Comparison of ENCODE assay signal across 13 cellular contexts in the genomic region with DNA sequence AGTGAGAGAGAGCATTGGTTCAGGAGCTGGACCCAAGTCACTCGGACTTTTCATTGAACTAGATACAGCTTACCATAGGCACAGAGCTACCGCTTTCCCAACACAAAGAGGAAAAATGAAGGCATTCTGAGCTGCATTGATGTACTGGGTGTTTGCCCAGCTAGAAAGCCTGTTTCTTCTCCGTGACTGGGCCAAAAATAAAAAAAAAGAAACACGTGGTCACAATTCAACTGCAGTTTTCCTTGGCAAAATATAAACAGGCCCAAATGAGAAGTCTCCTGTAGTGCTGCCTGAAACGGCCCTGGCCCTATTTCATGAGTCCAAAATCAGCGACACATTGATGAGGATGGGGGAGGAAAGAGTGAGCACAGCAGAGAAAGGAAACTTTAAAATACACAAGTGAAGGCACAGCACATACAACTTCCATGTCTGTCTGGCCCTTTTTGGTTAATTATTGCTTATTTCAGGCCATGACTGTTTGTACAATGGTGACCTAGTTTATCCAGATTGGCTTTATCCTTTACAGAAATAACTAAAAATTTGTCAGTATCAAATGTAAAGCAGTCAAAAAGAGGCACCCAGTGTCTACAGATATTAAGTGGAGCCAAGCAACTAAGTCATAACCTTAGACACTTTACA.
DNase-seq lines count a peak whose midpoint lies in the region; ATAC-seq, FAIRE-seq and TF ChIP-seq lines count a peak whose summit lies in the region.
"Had no signal": no experiment of that assay in that cellular context is flagged by ENCODE, and none has a peak within 500 bp of the region (broad histone marks: within the 10 kb centered on the region; RNA-seq: fewer than 3 reads in every experiment).

No MANE protein-coding gene starts in this region.

- no peak overlapping the region for H2BK15ac ChIP-seq in H9 (ENCODE audit: low read depth, low read length)

- TF ChIP-seq POLR2A in endothelial cell of umbilical vein (IDR thresholded peaks at IDR 0.05; ENCODE audit: low read depth, low read length): no peak
- TF ChIP-seq POLR2A in sigmoid colon (IDR thresholded peaks at IDR 0.05): no peak
- no peak for TF ChIP-seq POLR2A in stomach (IDR thresholded peaks at IDR 0.05)

- H3T11ph ChIP-seq in H9 (ENCODE audit: low read length): no peak overlapping the region

- dilution Hi-C loops in endothelial cell of umbilical vein (cut with MboI; ENCODE audit: extremely low pct_ligation_motif_present, low sequenced_read_pairs): no loop called here

- H3K14ac ChIP-seq in H9 (ENCODE audit: insufficient read depth, low read length): no peak overlapping the region

- H4K91ac ChIP-seq in H9 (ENCODE audit: insufficient read length, low read depth, low read length): no peak overlapping the region

- H3K4me1 ChIP-seq in H9 (ENCODE audit: insufficient read depth, low read length): peaks cover 13% of the 10 kb centered on the region; the same call in 1 of the 2 replicates
- peaks cover 59% of the 10 kb centered on the region for H3K4me1 ChIP-seq in endothelial cell of umbilical vein (ENCODE audit: control insufficient read depth, extremely low read depth, insufficient read depth, low read length)
- H3K4me1 ChIP-seq in sigmoid colon: peaks cover 0 to 47% (median 42%) of the 10 kb centered on the region in 4 donors
- peaks cover 0 to 51% (median 29%) of the 10 kb centered on the region in 4 donors for H3K4me1 ChIP-seq in stomach
- H3K4me1 ChIP-seq: colonic mucosa had no signal

- TF ChIP-seq EP300 in sigmoid colon (IDR thresholded peaks at IDR 0.05) (no peak), stomach (IDR thresholded peaks at IDR 0.05) (no peak)

- WGBS in H9 (ENCODE audit: extremely low coverage, insufficient read length, low lambda C conversion rate): no CpG with 5 or more reads among the region's 6 CpGs
- 75 to 79% methylated on average over 6 of the region's 6 CpGs for WGBS in sigmoid colon, 2 donors
- 50 to 64% (median 58%) methylated on average over 6 of the region's 6 CpGs for WGBS in stomach, 5 donors

- no peak overlapping the region for H2BK12ac ChIP-seq in H9 (ENCODE audit: insufficient read length, low read depth, low read length)

- peak; percentile 76 for ATAC-seq in left lobe of liver
- no peak for ATAC-seq in stimulated activated memory B cell treated with anti-CD40 and anti-IgM and Interleukin-4, amounts not matched to agents 10 μg/mL and 1 μg/mL and 100 μg/mL, for 72 hours
- no peak for ATAC-seq in stimulated activated effector memory CD8-positive, alpha-beta T cell treated with anti-CD3 and anti-CD28 coated beads, Interleukin-12 subunit alpha, Interleukin-12 subunit beta, amount 100 ng/mL, for 72 hours
- no peak for ATAC-seq in T-helper 17 cell

- BruUV-seq in endothelial cell of umbilical vein (replicated peaks; lab: Mats Ljungman, UMichigan): no TSS peak

- H3K4ac ChIP-seq in H9 (ENCODE audit: low read depth, low read length): no peak overlapping the region

- H3K9ac ChIP-seq in H9 (ENCODE audit: extremely low read depth, insufficient read length, low read length) (no peak overlapping the region), endothelial cell of umbilical vein (replicated peaks; ENCODE audit: extremely low read depth, insufficient read depth, low read length) (no peak overlapping the region)

- H3K9me1 ChIP-seq in endothelial cell of umbilical vein (replicated peaks; ENCODE audit: control insufficient read depth, extremely low read depth, insufficient read depth, low read length): no peaks in the 10 kb centered on the region

- no peak overlapping the region for H3K4me2 ChIP-seq in H9 (ENCODE audit: insufficient read depth, insufficient read length, low read length)
- no peak overlapping the region for H3K4me2 ChIP-seq in endothelial cell of umbilical vein (ENCODE audit: insufficient read depth, low read length)

- no peaks in the 10 kb centered on the region for H3K9me3 Mint-ChIP-seq in H9
- H3K9me3 Mint-ChIP-seq in stimulated activated memory B cell treated with anti-CD40 and anti-IgM and Interleukin-4, amounts not matched to agents 10 μg/mL and 1 μg/mL and 100 μg/mL, for 72 hours: no peaks in the 10 kb centered on the region
- H3K9me3 Mint-ChIP-seq in stimulated activated effector memory CD8-positive, alpha-beta T cell treated with anti-CD3 and anti-CD28 coated beads, Interleukin-12 subunit alpha, Interleukin-12 subunit beta, amount 100 ng/mL, for 72 hours: no peaks in the 10 kb centered on the region
- H3K9me3 Mint-ChIP-seq: activated naive CD8-positive, alpha-beta T cell treated with anti-CD3 and anti-CD28 coated beads, Interleukin-2, amount 10 ng/mL, durations not matched to agents 7 days and 5 days had no signal

- H3K27me3 ChIP-seq in H9 (ENCODE audit: insufficient read depth, low read length): no peaks in the 10 kb centered on the region
- no peaks in the 10 kb centered on the region for H3K27me3 ChIP-seq in endothelial cell of umbilical vein (ENCODE audit: control insufficient read depth in 2 of 2, insufficient read depth in 2 of 2, low read length in 2 of 2)
- no peaks in the 10 kb centered on the region for H3K27me3 ChIP-seq in sigmoid colon
- no peaks in the 10 kb centered on the region for H3K27me3 ChIP-seq in stomach
- H3K27me3 ChIP-seq: colonic mucosa had no signal

- H3K79me2 ChIP-seq in H9 (ENCODE audit: insufficient read depth, low read length) (no peaks in the 10 kb centered on the region), endothelial cell of umbilical vein (ENCODE audit: control insufficient read depth, insufficient read depth, low read length) (no peaks in the 10 kb centered on the region)

- H3K36me3 ChIP-seq in endothelial cell of umbilical vein (ENCODE audit: control insufficient read depth in 2 of 2, extremely low read depth in 1 of 2, insufficient read depth in 2 of 2, low read length in 2 of 2) (no peaks in the 10 kb centered on the region), sigmoid colon (no peaks in the 10 kb centered on the region), stomach (no peaks in the 10 kb centered on the region)
- H3K36me3 ChIP-seq: colonic mucosa had no signal

- DNase-seq in H9 (no peak), endothelial cell of umbilical vein (ENCODE audit: low read depth, low spot score) (peak; percentile 30), left lobe of liver (ENCODE audit: low spot score) (no peak), sigmoid colon (no peak), stomach (no peak), T-helper 17 cell (no peak)
- no peak for DNase-seq in stimulated activated effector memory CD8-positive, alpha-beta T cell treated with anti-CD3 and anti-CD28 coated beads, Interleukin-12 subunit alpha, Interleukin-12 subunit beta, amount 100 ng/mL, for 72 hours (ENCODE audit: low spot score in 2 of 2)
- DNase-seq: activated naive CD8-positive, alpha-beta T cell treated with anti-CD3 and anti-CD28 coated beads, Interleukin-2, amount 10 ng/mL, durations not matched to agents 7 days and 5 days; colonic mucosa; GF-D8; NCI-H2081 treated with DMSO at 0.1 percent for 48 hours; NCI-H82 had no signal

- H3K4me3 Mint-ChIP-seq in H9: no peak overlapping the region
- H3K4me3 Mint-ChIP-seq in stimulated activated memory B cell treated with anti-CD40 and anti-IgM and Interleukin-4, amounts not matched to agents 10 μg/mL and 1 μg/mL and 100 μg/mL, for 72 hours: no peak overlapping the region
- H3K4me3 Mint-ChIP-seq in stimulated activated effector memory CD8-positive, alpha-beta T cell treated with anti-CD3 and anti-CD28 coated beads, Interleukin-12 subunit alpha, Interleukin-12 subunit beta, amount 100 ng/mL, for 72 hours: no peak overlapping the region
- H3K4me3 Mint-ChIP-seq in T-helper 17 cell: no peak overlapping the region
- H3K4me3 Mint-ChIP-seq: activated naive CD8-positive, alpha-beta T cell treated with anti-CD3 and anti-CD28 coated beads, Interleukin-2, amount 10 ng/mL, durations not matched to agents 7 days and 5 days had no signal

- H3K27ac Mint-ChIP-seq in H9 (peak overlapping the region in 1 of 3 experiments; percentile 66; a peak in 1 of 7 replicates), T-helper 17 cell (no peak overlapping the region)
- H3K27ac Mint-ChIP-seq in stimulated activated memory B cell treated with anti-CD40 and anti-IgM and Interleukin-4, amounts not matched to agents 10 μg/mL and 1 μg/mL and 100 μg/mL, for 72 hours: no peak overlapping the region
- no peak overlapping the region for H3K27ac Mint-ChIP-seq in stimulated activated effector memory CD8-positive, alpha-beta T cell treated with anti-CD3 and anti-CD28 coated beads, Interleukin-12 subunit alpha, Interleukin-12 subunit beta, amount 100 ng/mL, for 72 hours
- H3K27ac Mint-ChIP-seq: activated naive CD8-positive, alpha-beta T cell treated with anti-CD3 and anti-CD28 coated beads, Interleukin-2, amount 10 ng/mL, durations not matched to agents 7 days and 5 days had no signal

- peak overlapping the region; percentile 95 for H2AFZ ChIP-seq in H9 (ENCODE audit: low read length)
- no peak overlapping the region for H2AFZ ChIP-seq in endothelial cell of umbilical vein (ENCODE audit: low read depth, low read length)

- intact Hi-C loops in endothelial cell of umbilical vein (cut with micrococcal nuclease): loop anchor here (10.0 kb wide), 2 partner anchors 679 to 909 kb away; no protein-coding TSS in a partner anchor
- intact Hi-C loops in sigmoid colon (cut with DNase I): loop anchor here (10.0 kb wide), 1 partner anchor 91 kb away; no protein-coding TSS in a partner anchor
- intact Hi-C loops in stomach (cut with DNase I; ENCODE audit: low total_unique reads): no loop called here

- H3K36me3 Mint-ChIP-seq in H9 (ENCODE audit: insufficient read depth in 1 of 3, low read depth in 3 of 3): no peaks in the 10 kb centered on the region; a peak in 1 of 7 replicates
- H3K36me3 Mint-ChIP-seq in stimulated activated memory B cell treated with anti-CD40 and anti-IgM and Interleukin-4, amounts not matched to agents 10 μg/mL and 1 μg/mL and 100 μg/mL, for 72 hours: no peaks in the 10 kb centered on the region
- no peaks in the 10 kb centered on the region for H3K36me3 Mint-ChIP-seq in stimulated activated effector memory CD8-positive, alpha-beta T cell treated with anti-CD3 and anti-CD28 coated beads, Interleukin-12 subunit alpha, Interleukin-12 subunit beta, amount 100 ng/mL, for 72 hours
- no peaks in the 10 kb centered on the region for H3K36me3 Mint-ChIP-seq in T-helper 17 cell (ENCODE audit: low read depth)
- H3K36me3 Mint-ChIP-seq: activated naive CD8-positive, alpha-beta T cell treated with anti-CD3 and anti-CD28 coated beads, Interleukin-2, amount 10 ng/mL, durations not matched to agents 7 days and 5 days had no signal

- H3K9me3 ChIP-seq in H9 (ENCODE audit: control insufficient read depth, low read depth, low read length) (no peaks in the 10 kb centered on the region), endothelial cell of umbilical vein (replicated peaks; ENCODE audit: control insufficient read depth, insufficient read depth, low read length) (no peaks in the 10 kb centered on the region), sigmoid colon (no peaks in the 10 kb centered on the region), stomach (no peaks in the 10 kb centered on the region), T-helper 17 cell (ENCODE audit: control insufficient read depth, low read length, poor library complexity, severe bottlenecking) (no peaks in the 10 kb centered on the region)
- H3K9me3 ChIP-seq: colonic mucosa had no signal

- H3K79me1 ChIP-seq in H9 (ENCODE audit: insufficient read depth, low read depth, low read length, poor library complexity, severe bottlenecking): no peaks in the 10 kb centered on the region

- no peak overlapping the region for H3K4me3 ChIP-seq in endothelial cell of umbilical vein (replicated peaks in 1 of 3; ENCODE audit: insufficient read depth in 1 of 3, low read depth in 1 of 3, low read length in 3 of 3)
- H3K4me3 ChIP-seq in sigmoid colon: no peak overlapping the region
- no peak overlapping the region for H3K4me3 ChIP-seq in stomach
- H3K4me3 ChIP-seq: colonic mucosa had no signal

- H4K8ac ChIP-seq in H9 (replicated peaks; ENCODE audit: insufficient read length, low read depth, low read length): no peak overlapping the region

- no peak overlapping the region for H2AK5ac ChIP-seq in H9 (ENCODE audit: insufficient read length, low read length)

- H3K18ac ChIP-seq in H9 (ENCODE audit: insufficient read length, low read depth, low read length): no peak overlapping the region

- H2BK20ac ChIP-seq in H9 (ENCODE audit: low read depth, low read length, poor library complexity, severe bottlenecking): no peak overlapping the region

- H4K20me1 ChIP-seq in H9 (ENCODE audit: control insufficient read depth, insufficient read depth, insufficient read length) (no peaks in the 10 kb centered on the region), endothelial cell of umbilical vein (replicated peaks; ENCODE audit: control insufficient read depth, extremely low read depth, insufficient read depth, low read length) (no peaks in the 10 kb centered on the region)

- no peaks in the 10 kb centered on the region for H3K23me2 ChIP-seq in H9 (ENCODE audit: insufficient read length, low read depth, low read length, poor library complexity, severe bottlenecking)

- CTCF ChIA-PET in endothelial cell of umbilical vein (lab: Charles Lee): interaction anchor here (1.0 to 3.4 kb wide), 5 partner anchors 10 to 62 kb away, joined by 4 to 10 read pairs (median 7); no protein-coding TSS in a partner anchor

- H4K5ac ChIP-seq in H9 (ENCODE audit: insufficient read length, low read depth, low read length): no peak overlapping the region

- H2BK120ac ChIP-seq in H9 (ENCODE audit: low read depth, low read length, poor library complexity, severe bottlenecking): no peak overlapping the region

- no peak overlapping the region for H3K56ac ChIP-seq in H9 (ENCODE audit: insufficient read length, low read depth, low read length)

- H2BK5ac ChIP-seq in H9 (ENCODE audit: insufficient read length, low read length): no peak overlapping the region

- H3K23ac ChIP-seq in H9 (ENCODE audit: insufficient read length, low read depth, low read length): no peak overlapping the region

- H3K4me1 Mint-ChIP-seq in H9: peaks cover 23 to 26% of the 10 kb centered on the region in 2 experiments
- H3K4me1 Mint-ChIP-seq in stimulated activated memory B cell treated with anti-CD40 and anti-IgM and Interleukin-4, amounts not matched to agents 10 μg/mL and 1 μg/mL and 100 μg/mL, for 72 hours: no peaks in the 10 kb centered on the region
- H3K4me1 Mint-ChIP-seq in stimulated activated effector memory CD8-positive, alpha-beta T cell treated with anti-CD3 and anti-CD28 coated beads, Interleukin-12 subunit alpha, Interleukin-12 subunit beta, amount 100 ng/mL, for 72 hours: peaks cover 32% of the 10 kb centered on the region
- peaks cover 13% of the 10 kb centered on the region for H3K4me1 Mint-ChIP-seq in T-helper 17 cell

- TF ChIP-seq CTCF in H9 (conservative IDR thresholded peaks at IDR 0.05) (no peak), endothelial cell of umbilical vein (IDR thresholded peaks at IDR 0.05; ENCODE audit: extremely low read depth in 1 of 2, insufficient read depth in 1 of 2, low read depth in 1 of 2, low read length in 2 of 2) (no peak), sigmoid colon (IDR thresholded peaks at IDR 0.05) (no peak), stomach (IDR thresholded peaks at IDR 0.05) (no peak)

- POLR2A ChIA-PET in endothelial cell of umbilical vein (lab: Charles Lee): no interaction called here

- H3K27me3 Mint-ChIP-seq in H9 (ENCODE audit: low read depth) (no peaks in the 10 kb centered on the region; the same call in 1 of the 2 replicates), T-helper 17 cell (peaks cover 15% of the 10 kb centered on the region)
- H3K27me3 Mint-ChIP-seq in stimulated activated memory B cell treated with anti-CD40 and anti-IgM and Interleukin-4, amounts not matched to agents 10 μg/mL and 1 μg/mL and 100 μg/mL, for 72 hours: peaks cover 40% of the 10 kb centered on the region

- FAIRE-seq in endothelial cell of umbilical vein (lab: Jason Lieb, UNC): no peak

- H3K27ac ChIP-seq in H9 (ENCODE audit: insufficient read length, low read depth, low read length) (no peak overlapping the region), endothelial cell of umbilical vein (ENCODE audit: insufficient read depth, low read depth, low read length) (peak overlapping the region; percentile 86), sigmoid colon (peak overlapping the region; percentile 39 to 64 (median 63)), stomach (peak overlapping the region in 2 of 5 donors; percentile 8 to 44)
- H3K27ac ChIP-seq: colonic mucosa had no signal
